In genomic region chr22:46672731-46673130, GRCh38 we compare ENCODE assay signal across 17 cellular contexts. TPM values are rescaled to one million over a fixed set of nuclear protein-coding genes. Genes with fewer than 3 reads are reported as not detected.
DNase-seq lines count a peak whose midpoint lies in the region; ATAC-seq, FAIRE-seq and TF ChIP-seq lines count a peak whose summit lies in the region.
"Had no signal": no experiment of that assay in that cellular context is flagged by ENCODE, and none has a peak within 500 bp of the region (broad histone marks: within the 10 kb centered on the region; RNA-seq: fewer than 3 reads in every experiment).

No MANE protein-coding gene starts in this region.

- H3K9me3 ChIP-seq in small intestine (ENCODE audit: control insufficient read depth, low read depth): no peaks in the 10 kb centered on the region
- H3K9me3 ChIP-seq in tibial artery: no peaks in the 10 kb centered on the region
- H3K9me3 ChIP-seq: gastroesophageal sphincter, lower lobe of right lung, SJSA1 had no signal

- H3K9me3 Mint-ChIP-seq in activated CD4-positive, alpha-beta memory T cell treated with anti-CD3 and anti-CD28 coated beads for 36 hours: no peaks in the 10 kb centered on the region
- H3K9me3 Mint-ChIP-seq in activated CD4-positive, alpha-beta memory T cell treated with anti-CD3 and anti-CD28 coated beads, Interleukin-2, amount 10 ng/mL, durations not matched to agents 7 days and 5 days: no peaks in the 10 kb centered on the region
- H3K9me3 Mint-ChIP-seq in activated T-helper 1 cell treated with anti-CD3 and anti-CD28 coated beads, Interleukin-12 subunit alpha, Interleukin-12 subunit beta, Interleukin-2, Interleukin-4 antibody, amounts not matched to agents 30 ng/mL and 10 ng/mL and 1 ng/mL, durations not matched to agents 14 hours and 24 hours and 36 hours: no peaks in the 10 kb centered on the region
- H3K9me3 Mint-ChIP-seq: GM23338, nephron had no signal

- H3K4me1 ChIP-seq in small intestine (ENCODE audit: control insufficient read depth in 2 of 2, insufficient read depth in 1 of 2, low read depth in 1 of 2, low read length in 1 of 2) (peaks cover 2 to 6% of the 10 kb centered on the region in 2 donors), tibial artery (no peaks in the 10 kb centered on the region)
- H3K4me1 ChIP-seq: SJSA1 had no signal

- H3K36me3 Mint-ChIP-seq in activated CD4-positive, alpha-beta memory T cell treated with anti-CD3 and anti-CD28 coated beads for 36 hours: peaks cover 18% of the 10 kb centered on the region
- H3K36me3 Mint-ChIP-seq in activated CD4-positive, alpha-beta memory T cell treated with anti-CD3 and anti-CD28 coated beads, Interleukin-2, amount 10 ng/mL, durations not matched to agents 7 days and 5 days (ENCODE audit: low read depth): peaks cover 12% of the 10 kb centered on the region
- H3K36me3 Mint-ChIP-seq in activated T-helper 1 cell treated with anti-CD3 and anti-CD28 coated beads, Interleukin-12 subunit alpha, Interleukin-12 subunit beta, Interleukin-2, Interleukin-4 antibody, amounts not matched to agents 30 ng/mL and 10 ng/mL and 1 ng/mL, durations not matched to agents 14 hours and 24 hours and 36 hours (ENCODE audit: low read depth): peaks cover 13% of the 10 kb centered on the region
- H3K36me3 Mint-ChIP-seq: activated CD8-positive, alpha-beta memory T cell treated with anti-CD3 and anti-CD28 coated beads, Interleukin-2, amount 10 ng/mL, durations not matched to agents 7 days and 5 days had no signal

- intact Hi-C loops in activated CD4-positive, alpha-beta memory T cell treated with anti-CD3 and anti-CD28 coated beads for 36 hours (cut with micrococcal nuclease): loop anchor here (5.0 kb wide), 1 partner anchor 110 kb away; no protein-coding TSS in a partner anchor
- intact Hi-C loops in activated T-helper 1 cell treated with anti-CD3 and anti-CD28 coated beads, Interleukin-12 subunit alpha, Interleukin-12 subunit beta, Interleukin-2, Interleukin-4 antibody, amounts not matched to agents 30 ng/mL and 10 ng/mL and 1 ng/mL, durations not matched to agents 14 hours and 24 hours and 36 hours (cut with micrococcal nuclease): no loop called here
- intact Hi-C loops in tibial artery (cut with DNase I; ENCODE audit: low total_unique reads): no loop called here

- peak overlapping the region; percentile 66 for H3K27ac ChIP-seq in HL-60 (replicated peaks)
- H3K27ac ChIP-seq in small intestine (ENCODE audit: low read depth in 1 of 2, low read length in 1 of 2): peak overlapping the region; percentile 21 to 48
- H3K27ac ChIP-seq in tibial artery: no peak overlapping the region
- H3K27ac ChIP-seq: gastroesophageal sphincter, lower lobe of right lung, SJSA1 had no signal

- WGBS in small intestine, 3 donors: 26 to 62% (median 32%) methylated on average over 18 of the region's 18 CpGs

- peaks cover 41% of the 10 kb centered on the region for H3K4me1 Mint-ChIP-seq in activated CD4-positive, alpha-beta memory T cell treated with anti-CD3 and anti-CD28 coated beads for 36 hours (ENCODE audit: low read depth)
- H3K4me1 Mint-ChIP-seq in activated CD4-positive, alpha-beta memory T cell treated with anti-CD3 and anti-CD28 coated beads, Interleukin-2, amount 10 ng/mL, durations not matched to agents 7 days and 5 days: peaks cover 24% of the 10 kb centered on the region
- peaks cover 34% of the 10 kb centered on the region for H3K4me1 Mint-ChIP-seq in activated T-helper 1 cell treated with anti-CD3 and anti-CD28 coated beads, Interleukin-12 subunit alpha, Interleukin-12 subunit beta, Interleukin-2, Interleukin-4 antibody, amounts not matched to agents 30 ng/mL and 10 ng/mL and 1 ng/mL, durations not matched to agents 14 hours and 24 hours and 36 hours (ENCODE audit: low read depth)
- H3K4me1 Mint-ChIP-seq: GM23338, nephron had no signal

- H3K36me3 ChIP-seq in small intestine (ENCODE audit: control insufficient read depth in 2 of 2, insufficient read depth in 2 of 2, low read length in 2 of 2): peaks cover 10 to 16% of the 10 kb centered on the region in 2 donors
- peaks cover 0 to 78% (median 11%) of the 10 kb centered on the region in 3 donors for H3K36me3 ChIP-seq in tibial artery
- H3K36me3 ChIP-seq: SJSA1 had no signal

- no peak for DNase-seq in activated CD4-positive, alpha-beta memory T cell treated with anti-CD3 and anti-CD28 coated beads for 36 hours
- DNase-seq in activated CD4-positive, alpha-beta memory T cell treated with anti-CD3 and anti-CD28 coated beads, Interleukin-2, amount 10 ng/mL, durations not matched to agents 7 days and 5 days: no peak
- DNase-seq in HL-60 (ENCODE audit: low read depth in 1 of 2, low spot score in 1 of 2) (no peak), small intestine (peak; percentile 89), tibial artery (no peak)
- DNase-seq in activated T-helper 1 cell treated with anti-CD3 and anti-CD28 coated beads, Interleukin-12 subunit alpha, Interleukin-12 subunit beta, Interleukin-2, Interleukin-4 antibody, amounts not matched to agents 30 ng/mL and 10 ng/mL and 1 ng/mL, durations not matched to agents 14 hours and 24 hours and 36 hours (ENCODE audit: low spot score): no peak
- DNase-seq: activated CD8-positive, alpha-beta memory T cell treated with anti-CD3 and anti-CD28 coated beads, Interleukin-2, amount 10 ng/mL, durations not matched to agents 7 days and 5 days; amniotic stem cell; DMS53; lower lobe of right lung; NCI-H2081 had no signal

- H3K4me3 ChIP-seq in HL-60 (replicated peaks; ENCODE audit: insufficient read depth, low read length) (no peak overlapping the region), small intestine (ENCODE audit: low read depth in 1 of 2, low read length in 2 of 2) (no peak overlapping the region), tibial artery (no peak overlapping the region)
- H3K4me3 ChIP-seq: gastroesophageal sphincter, GM23338, lower lobe of right lung, SJSA1 had no signal

- no peaks in the 10 kb centered on the region for H3K27me3 Mint-ChIP-seq in activated CD4-positive, alpha-beta memory T cell treated with anti-CD3 and anti-CD28 coated beads for 36 hours
- H3K27me3 Mint-ChIP-seq in activated CD4-positive, alpha-beta memory T cell treated with anti-CD3 and anti-CD28 coated beads, Interleukin-2, amount 10 ng/mL, durations not matched to agents 7 days and 5 days: no peaks in the 10 kb centered on the region
- H3K27me3 Mint-ChIP-seq in activated T-helper 1 cell treated with anti-CD3 and anti-CD28 coated beads, Interleukin-12 subunit alpha, Interleukin-12 subunit beta, Interleukin-2, Interleukin-4 antibody, amounts not matched to agents 30 ng/mL and 10 ng/mL and 1 ng/mL, durations not matched to agents 14 hours and 24 hours and 36 hours (ENCODE audit: insufficient read depth): no peaks in the 10 kb centered on the region
- H3K27me3 Mint-ChIP-seq: activated CD8-positive, alpha-beta memory T cell treated with anti-CD3 and anti-CD28 coated beads, Interleukin-2, amount 10 ng/mL, durations not matched to agents 7 days and 5 days had no signal

- CTCF ChIA-PET in activated CD4-positive, alpha-beta memory T cell treated with anti-CD3 and anti-CD28 coated beads for 36 hours (lab: Charles Lee): interaction anchor here (2.5 kb wide), 1 partner anchor 109 kb away, joined by 10 read pairs; no protein-coding TSS in a partner anchor
- CTCF ChIA-PET in activated CD4-positive, alpha-beta memory T cell treated with anti-CD3 and anti-CD28 coated beads, Interleukin-2, amount 10 ng/mL, durations not matched to agents 7 days and 5 days (lab: Charles Lee): interaction anchor here (2.1 kb wide), 1 partner anchor 109 kb away, joined by 13 read pairs; no protein-coding TSS in a partner anchor

- TF ChIP-seq CTCF in HL-60 (IDR thresholded peaks at IDR 0.05; ENCODE audit: insufficient read depth, low read length) (no peak), tibial artery (IDR thresholded peaks at IDR 0.05) (no peak)

- POLR2A ChIA-PET in activated CD4-positive, alpha-beta memory T cell treated with anti-CD3 and anti-CD28 coated beads for 36 hours (lab: Charles Lee): no interaction called here
- POLR2A ChIA-PET in activated CD4-positive, alpha-beta memory T cell treated with anti-CD3 and anti-CD28 coated beads, Interleukin-2, amount 10 ng/mL, durations not matched to agents 7 days and 5 days (lab: Charles Lee): no interaction called here

- no peak for ATAC-seq in HG02642 (IDR thresholded peaks at IDR 0.05; ENCODE audit: poor library complexity, unreplicated experiment)
- ATAC-seq in HG03521 (IDR thresholded peaks at IDR 0.05; ENCODE audit: unreplicated experiment): no peak
- ATAC-seq: activated CD8-positive, alpha-beta memory T cell treated with anti-CD3 and anti-CD28 coated beads, Interleukin-2, amount 10 ng/mL, durations not matched to agents 7 days and 5 days; gastroesophageal sphincter; GM23338; lower lobe of right lung had no signal

- no peak overlapping the region for H3K4me3 Mint-ChIP-seq in activated CD4-positive, alpha-beta memory T cell treated with anti-CD3 and anti-CD28 coated beads for 36 hours
- no peak overlapping the region for H3K4me3 Mint-ChIP-seq in activated CD4-positive, alpha-beta memory T cell treated with anti-CD3 and anti-CD28 coated beads, Interleukin-2, amount 10 ng/mL, durations not matched to agents 7 days and 5 days
- no peak overlapping the region for H3K4me3 Mint-ChIP-seq in activated T-helper 1 cell treated with anti-CD3 and anti-CD28 coated beads, Interleukin-12 subunit alpha, Interleukin-12 subunit beta, Interleukin-2, Interleukin-4 antibody, amounts not matched to agents 30 ng/mL and 10 ng/mL and 1 ng/mL, durations not matched to agents 14 hours and 24 hours and 36 hours
- H3K4me3 Mint-ChIP-seq: activated CD8-positive, alpha-beta memory T cell treated with anti-CD3 and anti-CD28 coated beads, Interleukin-2, amount 10 ng/mL, durations not matched to agents 7 days and 5 days; GM23338; nephron had no signal

- peak overlapping the region; percentile 98 for H3K27ac Mint-ChIP-seq in activated CD4-positive, alpha-beta memory T cell treated with anti-CD3 and anti-CD28 coated beads for 36 hours
- H3K27ac Mint-ChIP-seq in activated CD4-positive, alpha-beta memory T cell treated with anti-CD3 and anti-CD28 coated beads, Interleukin-2, amount 10 ng/mL, durations not matched to agents 7 days and 5 days: no peak overlapping the region
- H3K27ac Mint-ChIP-seq in activated T-helper 1 cell treated with anti-CD3 and anti-CD28 coated beads, Interleukin-12 subunit alpha, Interleukin-12 subunit beta, Interleukin-2, Interleukin-4 antibody, amounts not matched to agents 30 ng/mL and 10 ng/mL and 1 ng/mL, durations not matched to agents 14 hours and 24 hours and 36 hours: peak overlapping the region; percentile 94
- H3K27ac Mint-ChIP-seq: activated CD8-positive, alpha-beta memory T cell treated with anti-CD3 and anti-CD28 coated beads, Interleukin-2, amount 10 ng/mL, durations not matched to agents 7 days and 5 days; GM23338; nephron had no signal

- H3K27me3 ChIP-seq in HL-60 (ENCODE audit: insufficient read depth, poor library complexity, severe bottlenecking): no peaks in the 10 kb centered on the region
- H3K27me3 ChIP-seq in small intestine (ENCODE audit: control insufficient read depth in 2 of 2, insufficient read depth in 2 of 2, low read length in 2 of 2): no peaks in the 10 kb centered on the region
- H3K27me3 ChIP-seq in tibial artery: no peaks in the 10 kb centered on the region
- H3K27me3 ChIP-seq: gastroesophageal sphincter, SJSA1 had no signal

- no peak for FAIRE-seq in small intestine (lab: Jason Lieb, UNC)

RNA-seq across cellular contexts. Expression of gene GRAMD4, which starts 52.5 kb away (rescaled TPM):
- 10 to 100 TPM; 50.4 to 52.0 TPM for total RNA-seq in activated CD4-positive, alpha-beta memory T cell treated with anti-CD3 and anti-CD28 coated beads for 36 hours
- total RNA-seq in activated CD4-positive, alpha-beta memory T cell treated with anti-CD3 and anti-CD28 coated beads, Interleukin-2, amount 10 ng/mL, durations not matched to agents 7 days and 5 days: 10 to 100 TPM; 52.9 to 54.8 TPM
- 87.1 and 90.6 TPM in 2 replicates for total RNA-seq in activated T-helper 1 cell treated with anti-CD3 and anti-CD28 coated beads, Interleukin-12 subunit alpha, Interleukin-12 subunit beta, Interleukin-2, Interleukin-4 antibody, amounts not matched to agents 30 ng/mL and 10 ng/mL and 1 ng/mL, durations not matched to agents 14 hours and 24 hours and 36 hours
- 10 to 100 TPM; 30.5 to 64.9 (median 43.2) TPM for polyA plus RNA-seq in small intestine

Comparison
In these comparisons a context has a peak if more than half of its experiments do, and no peak if none do; other contexts are left out.
1. H3K27ac ChIP-seq: peak in HL-60 (single experiment) and small intestine (2 of 2); none in tibial artery (0 of 2).